ENCODE assay signal across 19 cellular contexts in genomic region chr2:23628926-23629325, GRCh38.
DNase-seq lines count a peak whose midpoint lies in the region; ATAC-seq and TF ChIP-seq lines count a peak whose summit lies in the region.
"Had no signal": no experiment of that assay in that cellular context is flagged by ENCODE, and none has a peak within 500 bp of the region (broad histone marks: within the 10 kb centered on the region; RNA-seq: fewer than 3 reads in every experiment).

No MANE protein-coding gene starts in this region.

- H3K4me1 ChIP-seq in ectodermal cell (ENCODE audit: control insufficient read depth, insufficient read depth, low read length): peaks cover 18% of the 10 kb centered on the region
- H3K4me1 ChIP-seq: A549, BLaER1 had no signal

- peaks cover 8% of the 10 kb centered on the region for H3K27me3 Mint-ChIP-seq in nephron progenitor cell (ENCODE audit: low read depth, poor library complexity)
- H3K27me3 Mint-ChIP-seq in effector memory CD8-positive, alpha-beta T cell: peaks cover under 1 to 50% of the 10 kb centered on the region in 2 donors

- peak overlapping the region; percentile 30 for H3K4me3 Mint-ChIP-seq in nephron progenitor cell
- H3K4me3 Mint-ChIP-seq in effector memory CD8-positive, alpha-beta T cell: no peak overlapping the region
- H3K4me3 Mint-ChIP-seq: CD8-positive, alpha-beta T cell had no signal

- no peaks in the 10 kb centered on the region for H3K9me3 ChIP-seq in ectodermal cell (ENCODE audit: control insufficient read depth, low read length)

- no peak for TF ChIP-seq CTCF in nephron progenitor cell (IDR thresholded peaks at IDR 0.05)

- H3K27me3 ChIP-seq in H7 (ENCODE audit: control insufficient read depth, insufficient read depth, low read length) (no peaks in the 10 kb centered on the region), ectodermal cell (ENCODE audit: control insufficient read depth, insufficient read depth, low read length, poor library complexity, severe bottlenecking) (no peaks in the 10 kb centered on the region)
- H3K27me3 ChIP-seq: BLaER1 had no signal

- H3K4me1 Mint-ChIP-seq in nephron progenitor cell: peaks cover 67% of the 10 kb centered on the region
- H3K4me1 Mint-ChIP-seq in effector memory CD8-positive, alpha-beta T cell (ENCODE audit: low read depth in 2 of 2): no peaks in the 10 kb centered on the region

- no peak overlapping the region for H3K4me3 ChIP-seq in H7 (ENCODE audit: insufficient read depth, low read depth, low read length)
- no peak overlapping the region for H3K4me3 ChIP-seq in ectodermal cell (ENCODE audit: insufficient read depth, low read depth, low read length)
- H3K4me3 ChIP-seq: A549, BLaER1 had no signal

- peaks cover 7% of the 10 kb centered on the region for H3K9me3 Mint-ChIP-seq in nephron progenitor cell
- H3K9me3 Mint-ChIP-seq in effector memory CD8-positive, alpha-beta T cell: peaks cover 5 to 11% of the 10 kb centered on the region in 2 donors

- H3K36me3 ChIP-seq in H7 (replicated peaks; ENCODE audit: control insufficient read depth, insufficient read depth, low read length) (no peaks in the 10 kb centered on the region), ectodermal cell (ENCODE audit: control insufficient read depth, insufficient read depth, low read length) (no peaks in the 10 kb centered on the region)
- H3K36me3 ChIP-seq: BLaER1 had no signal

- peak overlapping the region; percentile 45 for H3K27ac Mint-ChIP-seq in nephron progenitor cell
- no peak overlapping the region for H3K27ac Mint-ChIP-seq in effector memory CD8-positive, alpha-beta T cell
- H3K27ac Mint-ChIP-seq: CD8-positive, alpha-beta T cell had no signal

- WGBS in ectodermal cell, 2 experiments: 88 to 91% methylated on average over 23 of the region's 23 CpGs

- DNase-seq in H7: peak; percentile 65
- peak; percentile 37 for DNase-seq in nephron progenitor cell
- DNase-seq in retina: peak; percentile 56
- DNase-seq in LoVo (ENCODE audit: low spot score): no peak
- DNase-seq in epidermal melanocyte (ENCODE audit: insufficient read length, low spot score): no peak
- no peak for DNase-seq in stimulated activated CD4-positive, alpha-beta T cell treated with anti-CD3 and anti-CD28 coated beads, Interleukin-12 subunit alpha, Interleukin-12 subunit beta, amount 100 ng/mL, for 4 hours
- no peak for DNase-seq in effector memory CD8-positive, alpha-beta T cell
- DNase-seq: CD8-positive, alpha-beta T cell; GOT3; NCI-H1105; NCI-H1694; NCI-H2081 treated with DMSO at 0.1 percent for 48 hours; NCI-H510A treated with DMSO at 0.1 percent for 48 hours; NCI-H82; OCI-M1; SHP77 treated with DMSO at 0.1 percent for 48 hours had no signal

- ATAC-seq in effector memory CD8-positive, alpha-beta T cell (replicated peaks): no peak
- ATAC-seq: A549; CD8-positive, alpha-beta T cell had no signal

- H3K27ac ChIP-seq in ectodermal cell (ENCODE audit: insufficient read depth, low read depth, low read length, poor library complexity, severe bottlenecking): peak overlapping the region; percentile 23
- H3K27ac ChIP-seq: A549, BLaER1 had no signal

- peaks cover 5% of the 10 kb centered on the region for H3K36me3 Mint-ChIP-seq in nephron progenitor cell (ENCODE audit: low read depth)
- no peaks in the 10 kb centered on the region for H3K36me3 Mint-ChIP-seq in effector memory CD8-positive, alpha-beta T cell (ENCODE audit: insufficient read depth)
- H3K36me3 Mint-ChIP-seq: CD8-positive, alpha-beta T cell had no signal

Comparison
In these comparisons a context has a peak if more than half of its experiments do, and no peak if none do; other contexts are left out.
1. DNase-seq: peak in H7 (single experiment), nephron progenitor cell (single experiment) and retina (single experiment); none in LoVo (single experiment), epidermal melanocyte (single experiment), stimulated activated CD4-positive, alpha-beta T cell treated with anti-CD3 and anti-CD28 coated beads, Interleukin-12 subunit alpha, Interleukin-12 subunit beta, amount 100 ng/mL, for 4 hours (single experiment) and effector memory CD8-positive, alpha-beta T cell (0 of 3).